ENCODE assay signal across 24 cellular contexts in the genomic region with DNA sequence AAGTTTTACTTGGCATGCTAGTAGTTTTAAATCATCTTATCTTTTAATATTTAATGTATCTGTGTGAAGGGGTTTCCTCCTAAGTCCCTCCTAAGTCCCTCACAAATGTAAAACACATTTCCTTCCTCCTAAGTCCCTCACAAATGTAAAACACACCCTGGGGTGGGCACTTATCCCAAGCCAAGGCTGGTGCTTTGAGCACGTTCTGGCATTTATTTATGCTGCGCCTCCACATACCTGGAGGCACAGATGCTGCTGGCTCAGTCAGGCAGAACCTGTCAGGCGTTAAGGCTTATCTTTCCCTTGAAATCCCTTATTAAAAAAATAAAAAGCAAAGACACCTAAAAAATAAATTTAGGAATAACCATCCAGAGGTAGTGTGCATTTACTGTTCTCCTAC.
DNase-seq lines count a peak whose midpoint lies in the region; ATAC-seq and TF ChIP-seq lines count a peak whose summit lies in the region.
"Had no signal": no experiment of that assay in that cellular context is flagged by ENCODE, and none has a peak within 500 bp of the region (broad histone marks: within the 10 kb centered on the region; RNA-seq: fewer than 3 reads in every experiment).

No MANE protein-coding gene starts in this region.

- no peaks in the 10 kb centered on the region for H3K79me1 ChIP-seq in mesenchymal stem cell (replicated peaks; ENCODE audit: low read length, poor library complexity, severe bottlenecking)

- peaks cover 63% of the 10 kb centered on the region for H3K4me1 Mint-ChIP-seq in Caco-2 (ENCODE audit: low read depth, unreplicated experiment)
- H3K4me1 Mint-ChIP-seq in activated T-helper 17 cell treated with anti-CD3 and anti-CD28 coated beads, Interleukin-2, amount 50 U/mL, for 72 hours = peaks cover 38% of the 10 kb centered on the region

- POLR2A ChIA-PET in Caco-2 (lab: Charles Lee) = no interaction called here

- H4K91ac ChIP-seq in mesenchymal stem cell (ENCODE audit: low read length) = no peak overlapping the region

- H2BK12ac ChIP-seq in mesenchymal stem cell (ENCODE audit: low read length in 2 of 2) = no peak overlapping the region

- no peaks in the 10 kb centered on the region for H3K9me3 Mint-ChIP-seq in Caco-2 (ENCODE audit: unreplicated experiment)
- H3K9me3 Mint-ChIP-seq in activated T-helper 17 cell treated with anti-CD3 and anti-CD28 coated beads, Interleukin-2, amount 50 U/mL, for 72 hours = no peaks in the 10 kb centered on the region
- H3K9me3 Mint-ChIP-seq: CD8-positive, alpha-beta T cell had no signal

- H3K27me3 Mint-ChIP-seq in Caco-2 (ENCODE audit: insufficient read depth, unreplicated experiment) = no peaks in the 10 kb centered on the region
- no peaks in the 10 kb centered on the region for H3K27me3 Mint-ChIP-seq in activated T-helper 17 cell treated with anti-CD3 and anti-CD28 coated beads, Interleukin-2, amount 50 U/mL, for 72 hours
- H3K27me3 Mint-ChIP-seq: brain had no signal

- in situ Hi-C loops in transverse colon (cut with MboI; ENCODE audit: low pct_ligation_motif_present in 1 of 4, low pct_unique_long_range_greater_than_20kb in 1 of 4, low sequenced_read_pairs in 3 of 4) = no loop called here

- H3K36me3 ChIP-seq in Caco-2 (ENCODE audit: control insufficient read depth, insufficient read depth, low read length) (0 out of 2 replicates have a peak, but pooled peaks cover 1% of the 10 kb centered on the region), H7 (replicated peaks; ENCODE audit: control insufficient read depth, insufficient read depth, low read length) (no peaks in the 10 kb centered on the region), mesenchymal stem cell (ENCODE audit: control insufficient read depth in 1 of 2, insufficient read depth in 2 of 2, low read depth in 1 of 2, low read length in 2 of 2) (peaks cover 0 to 7% of the 10 kb centered on the region in 2 experiments), transverse colon (peaks cover 0 to 6% (median 0%) of the 10 kb centered on the region in 4 donors)

- 84% methylated on average over 3 of the region's 3 CpGs for WGBS in mesenchymal stem cell
- WGBS in transverse colon (ENCODE audit: low coverage in 1 of 2), 2 donors = 87 to 92% methylated on average over 3 of the region's 3 CpGs

- H2BK15ac ChIP-seq in mesenchymal stem cell (ENCODE audit: low read depth, poor library complexity, severe bottlenecking) = no peak overlapping the region

- intact Hi-C loops in Caco-2 (cut with micrococcal nuclease; ENCODE audit: unreplicated experiment) = no loop called here
- intact Hi-C loops in transverse colon (cut with DNase I; ENCODE audit: low total_unique reads) = no loop called here

- TF ChIP-seq CTCF in Caco-2 (IDR thresholded peaks at IDR 0.05; ENCODE audit: insufficient read depth in 1 of 2, low read depth in 1 of 2, low read length in 1 of 2, severe bottlenecking in 1 of 2, unreplicated experiment in 1 of 2) (no peak), transverse colon (IDR thresholded peaks at IDR 0.05) (no peak)

- H4K8ac ChIP-seq in mesenchymal stem cell (ENCODE audit: low read length) = no peak overlapping the region

- H3K27ac ChIP-seq in mesenchymal stem cell (ENCODE audit: low read length, poor library complexity, severe bottlenecking) (peak overlapping the region; percentile 23), transverse colon (no peak overlapping the region)
- H3K27ac ChIP-seq: PC-9, spleen had no signal

- CTCF ChIA-PET in Caco-2 (lab: Charles Lee) = no interaction called here

- no peak overlapping the region for H2BK120ac ChIP-seq in mesenchymal stem cell (ENCODE audit: low read depth, low read length)

- ATAC-seq in activated T-helper 17 cell treated with anti-CD3 and anti-CD28 coated beads, Interleukin-2, amount 50 U/mL, for 72 hours (replicated peaks) = no peak
- ATAC-seq in GM19397 (IDR thresholded peaks at IDR 0.05; ENCODE audit: unreplicated experiment) = no peak
- ATAC-seq: CD8-positive, alpha-beta T cell had no signal

- no TSS peak for BruUV-seq in Caco-2 (replicated peaks; lab: Mats Ljungman, UMichigan)

- H3K9me3 ChIP-seq in Caco-2 (no peaks in the 10 kb centered on the region), mesenchymal stem cell (ENCODE audit: control insufficient read depth, low read length) (no peaks in the 10 kb centered on the region), transverse colon (no peaks in the 10 kb centered on the region)
- H3K9me3 ChIP-seq: spleen had no signal

- no peak overlapping the region for H3K9ac ChIP-seq in mesenchymal stem cell (ENCODE audit: low read length)

- H3K4ac ChIP-seq in mesenchymal stem cell (ENCODE audit: low read depth in 1 of 2, low read length in 2 of 2) = no peak overlapping the region

- H3K14ac ChIP-seq in mesenchymal stem cell (ENCODE audit: low read length in 2 of 2) = no peak overlapping the region

- H3K36me3 Mint-ChIP-seq in Caco-2 (ENCODE audit: insufficient read depth, unreplicated experiment) = peaks cover 11% of the 10 kb centered on the region
- no peaks in the 10 kb centered on the region for H3K36me3 Mint-ChIP-seq in activated T-helper 17 cell treated with anti-CD3 and anti-CD28 coated beads, Interleukin-2, amount 50 U/mL, for 72 hours (ENCODE audit: low read depth)
- H3K36me3 Mint-ChIP-seq: brain had no signal

- no peak overlapping the region for H2AFZ ChIP-seq in mesenchymal stem cell (ENCODE audit: low read depth, low read length)
- H2AFZ ChIP-seq: PC-9 had no signal

- H3K18ac ChIP-seq in mesenchymal stem cell (ENCODE audit: low read depth in 1 of 2, low read length in 2 of 2) = no peak overlapping the region

- H3K23ac ChIP-seq in mesenchymal stem cell (ENCODE audit: low read length in 2 of 2) = no peak overlapping the region

- H3K4me1 ChIP-seq in Caco-2 = peaks cover 74% of the 10 kb centered on the region
- H3K4me1 ChIP-seq in mesenchymal stem cell (ENCODE audit: control insufficient read depth, insufficient read depth, low read depth, low read length) = peaks cover 7% of the 10 kb centered on the region
- H3K4me1 ChIP-seq in transverse colon = peaks cover 0 to 5% (median 2%) of the 10 kb centered on the region in 4 donors
- H3K4me1 ChIP-seq: spleen had no signal

- TF ChIP-seq EP300 in transverse colon (IDR thresholded peaks at IDR 0.05; ENCODE audit: low read depth) = no peak

- no peak overlapping the region for H3K4me3 ChIP-seq in Caco-2 (ENCODE audit: low read depth, low read length)
- no peak overlapping the region for H3K4me3 ChIP-seq in H7 (ENCODE audit: insufficient read depth, low read depth, low read length)
- no peak overlapping the region for H3K4me3 ChIP-seq in mesenchymal stem cell (ENCODE audit: insufficient read depth in 1 of 2, low read depth in 1 of 2, low read length in 2 of 2)
- H3K4me3 ChIP-seq in transverse colon = no peak overlapping the region
- H3K4me3 ChIP-seq: PC-9, spleen had no signal

- H2AK5ac ChIP-seq in mesenchymal stem cell (ENCODE audit: low read length, severe bottlenecking) = no peak overlapping the region

- no peak overlapping the region for H3K4me2 ChIP-seq in mesenchymal stem cell (ENCODE audit: low read length, poor library complexity, severe bottlenecking)
- H3K4me2 ChIP-seq: PC-9 had no signal

- no peak overlapping the region for H3K4me3 Mint-ChIP-seq in Caco-2 (ENCODE audit: unreplicated experiment)
- no peak overlapping the region for H3K4me3 Mint-ChIP-seq in activated T-helper 17 cell treated with anti-CD3 and anti-CD28 coated beads, Interleukin-2, amount 50 U/mL, for 72 hours
- H3K4me3 Mint-ChIP-seq: brain; CD8-positive, alpha-beta T cell had no signal

- TF ChIP-seq POLR2A in transverse colon (IDR thresholded peaks at IDR 0.05) = no peak

- H3K27me3 ChIP-seq in Caco-2 (replicated peaks; ENCODE audit: control insufficient read depth, insufficient read depth, low read length) = no peaks in the 10 kb centered on the region
- no peaks in the 10 kb centered on the region for H3K27me3 ChIP-seq in H7 (ENCODE audit: control insufficient read depth, insufficient read depth, low read length)
- no peaks in the 10 kb centered on the region for H3K27me3 ChIP-seq in mesenchymal stem cell (ENCODE audit: control insufficient read depth in 1 of 2, insufficient read depth in 1 of 2, low read length in 2 of 2)
- no peaks in the 10 kb centered on the region for H3K27me3 ChIP-seq in transverse colon
- H3K27me3 ChIP-seq: spleen had no signal

- no peak overlapping the region for H2BK5ac ChIP-seq in mesenchymal stem cell (ENCODE audit: low read depth, low read length, poor library complexity, severe bottlenecking)

- H3K27ac Mint-ChIP-seq in Caco-2 (ENCODE audit: unreplicated experiment) = peak overlapping the region; percentile 15
- peak overlapping the region; percentile 49 for H3K27ac Mint-ChIP-seq in activated T-helper 17 cell treated with anti-CD3 and anti-CD28 coated beads, Interleukin-2, amount 50 U/mL, for 72 hours
- H3K27ac Mint-ChIP-seq: CD8-positive, alpha-beta T cell had no signal

- DNase-seq in Caco-2 = no peak
- peak; percentile 48 for DNase-seq in H7
- no peak for DNase-seq in mesenchymal stem cell
- no peak for DNase-seq in COR-L47 (lab: John Stamatoyannopoulos, UW)
- no peak for DNase-seq in transverse colon
- DNase-seq: activated CD4-positive, alpha-beta T cell treated with anti-CD3 and anti-CD28 coated beads, Interleukin-2, amount 50 U/mL, for 4 hours; activated CD8-positive, alpha-beta memory T cell treated with anti-CD3 and anti-CD28 coated beads, Interleukin-2, amount 50 U/mL, for 48 hours; activated effector memory CD4-positive, alpha-beta T cell treated with anti-CD3 and anti-CD28 coated beads, Interleukin-2, amount 50 U/mL, for 16 hours; CD8-positive, alpha-beta T cell; effector CD4-positive, alpha-beta T cell; foreskin melanocyte; GOT3; hippocampal formation; NCI-H1436; NCI-H774; PC-9; retina; SHP77 treated with DMSO at 0.1 percent for 48 hours; spleen; stimulated activated CD4-positive, alpha-beta T cell treated with anti-CD3 and anti-CD28 coated beads, Interleukin-4, amount 100 ng/mL, for 1 hour; stimulated activated naive CD4-positive, alpha-beta T cell treated with Interleukin-2 at 50 U/mL for 16 hours had no signal
